Comparison of ENCODE assay signal across 25 cellular contexts in the genomic region with DNA sequence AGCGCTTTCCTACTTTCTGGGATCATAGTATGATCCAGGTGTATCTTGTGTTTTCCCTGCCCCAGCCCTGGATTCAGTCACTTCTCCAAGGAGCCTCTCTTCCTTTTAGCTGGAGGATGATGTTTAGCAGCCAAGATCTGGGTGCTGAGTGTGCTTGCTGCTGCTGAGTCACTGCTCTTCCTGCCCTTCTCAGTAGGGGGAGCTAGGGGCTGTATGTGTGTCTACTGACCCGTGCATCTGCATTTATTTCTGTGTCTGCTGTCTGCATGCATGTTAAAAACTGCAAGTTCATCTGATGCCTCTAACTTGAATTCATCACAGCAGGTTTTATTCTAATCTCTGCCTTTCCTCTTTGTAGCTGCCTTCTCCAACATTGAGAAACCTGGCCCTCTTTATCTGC. TPM values are rescaled to one million over a fixed set of nuclear protein-coding genes. Genes with fewer than 3 reads are reported as not detected.
DNase-seq lines count a peak whose midpoint lies in the region; ATAC-seq, FAIRE-seq and TF ChIP-seq lines count a peak whose summit lies in the region.
"Had no signal": no experiment of that assay in that cellular context is flagged by ENCODE, and none has a peak within 500 bp of the region (broad histone marks: within the 10 kb centered on the region; RNA-seq: fewer than 3 reads in every experiment).

No MANE protein-coding gene starts in this region.

- peaks cover 6 to 8% of the 10 kb centered on the region in 2 experiments; a peak in 2 of 4 replicates for H3K9me3 ChIP-seq in HCT116 (ENCODE audit: control insufficient read depth in 1 of 2, insufficient read depth in 1 of 2, low read depth in 1 of 2, low read length in 2 of 2)
- peaks cover 9% of the 10 kb centered on the region for H3K9me3 ChIP-seq in WERI-Rb-1 (ENCODE audit: severe bottlenecking)
- no peaks in the 10 kb centered on the region for H3K9me3 ChIP-seq in keratinocyte (ENCODE audit: control insufficient read depth, low read depth, low read length)
- H3K9me3 ChIP-seq: Peyer's patch had no signal

- DNase-seq in NCI-H82 (lab: John Stamatoyannopoulos, UW) (peak; percentile 3), NCI-H82 treated with DMSO at 0.1 percent for 48 hours (lab: John Stamatoyannopoulos, UW; ENCODE audit: unreplicated experiment) (no peak), HCT116 (ENCODE audit: low read depth, low spot score) (no peak), WERI-Rb-1 (no peak), keratinocyte (ENCODE audit: low read depth, low spot score) (no peak), Kasumi-1 (lab: John Stamatoyannopoulos, UW) (no peak), HEK293T (ENCODE audit: extremely low spot score) (no peak), nephron progenitor cell (no peak)
- DNase-seq: 8988T; activated CD4-positive, alpha-beta T cell treated with anti-CD3 and anti-CD28 coated beads for 1 hour; activated naive CD4-positive, alpha-beta T cell treated with anti-CD3 and anti-CD28 coated beads, Interleukin-2, amount 50 U/mL, for 16 hours; activated T-cell treated with anti-CD3 and anti-CD28 coated beads, Interleukin-2, amount 50 U/mL, for 4 hours; CD8-positive, alpha-beta T cell; cortex of kidney; glutamatergic neuron; NCI-H1417 treated with DMSO at 0.1 percent for 48 hours; NCI-H446 treated with DMSO at 0.1 percent for 48 hours; Peyer's patch; stimulated activated CD8-positive, alpha-beta memory T cell treated with anti-CD3 and anti-CD28 coated beads, Interleukin-4, amount 100 ng/mL, for 48 hours; T-helper 1 cell had no signal

- POLR2A ChIA-PET in HCT116 (lab: Charles Lee): no interaction called here
- POLR2A ChIA-PET in HEK293T (lab: Yijun Ruan, JAX): no interaction called here

- H3K27ac ChIP-seq in HCT116 (ENCODE audit: low read depth, low read length) (no peak overlapping the region), WERI-Rb-1 (no peak overlapping the region), keratinocyte (ENCODE audit: control insufficient read depth, insufficient read depth, low read length) (no peak overlapping the region)
- H3K27ac ChIP-seq: Peyer's patch, SJSA1 had no signal

- no peaks in the 10 kb centered on the region for H3K9me1 ChIP-seq in keratinocyte (ENCODE audit: control insufficient read depth, extremely low read depth, insufficient read depth, low read length)

- H3K27me3 ChIP-seq in HCT116 (ENCODE audit: insufficient read depth, low read length) (no peaks in the 10 kb centered on the region), WERI-Rb-1 (ENCODE audit: insufficient read depth, low read depth, severe bottlenecking) (no peaks in the 10 kb centered on the region), keratinocyte (ENCODE audit: control insufficient read depth, extremely low read depth, insufficient read depth, low read length) (no peaks in the 10 kb centered on the region)
- H3K27me3 ChIP-seq: Peyer's patch, SJSA1 had no signal

- TF ChIP-seq RAD21 in HCT116 (IDR thresholded peaks at IDR 0.05; ENCODE audit: low read depth): peak; percentile 46

- dilution Hi-C loops in keratinocyte (cut with MboI; ENCODE audit: extremely low pct_ligation_motif_present, low sequenced_read_pairs): no loop called here

- H3K27me3 Mint-ChIP-seq in nephron progenitor cell (ENCODE audit: low read depth, poor library complexity): peaks cover 3% of the 10 kb centered on the region

- RAD21 ChIA-PET in HCT116 (lab: Charles Lee; ENCODE audit: low non-redundant PET in 1 of 2, low total read pairs in 2 of 2, uncharacterized antibody in 2 of 2, unreplicated experiment in 2 of 2): no interaction called here

- H3K9me2 ChIP-seq in HCT116 (ENCODE audit: insufficient read depth): no peaks in the 10 kb centered on the region

- H3K4me2 ChIP-seq in HCT116 (ENCODE audit: low read length): no peak overlapping the region
- no peak overlapping the region for H3K4me2 ChIP-seq in keratinocyte (ENCODE audit: control insufficient read depth, extremely low read depth, insufficient read depth, low read depth, low read length)

- no peak for TF ChIP-seq POLR2A in HCT116 (IDR thresholded peaks at IDR 0.05; ENCODE audit: borderline replicate concordance, extremely low read depth, insufficient read depth, insufficient read length)

- H3K4me1 ChIP-seq in HCT116 (ENCODE audit: control insufficient read depth in 1 of 2, insufficient read depth in 2 of 2, low read length in 2 of 2): no peaks in the 10 kb centered on the region
- H3K4me1 ChIP-seq in keratinocyte (ENCODE audit: control insufficient read depth, extremely low read depth, insufficient read depth, low read length): peaks cover 5% of the 10 kb centered on the region
- H3K4me1 ChIP-seq: Peyer's patch, SJSA1 had no signal

- H3K27ac Mint-ChIP-seq in nephron progenitor cell: no peak overlapping the region
- H3K27ac Mint-ChIP-seq: CD8-positive, alpha-beta T cell had no signal

- peaks cover 43% of the 10 kb centered on the region for H3K9me3 Mint-ChIP-seq in nephron progenitor cell

- H3K4me3 ChIP-seq in HCT116 (replicated peaks in 1 of 2; ENCODE audit: low read depth in 1 of 2, low read length in 2 of 2) (no peak overlapping the region), WERI-Rb-1 (ENCODE audit: low read depth, low read length) (no peak overlapping the region), keratinocyte (ENCODE audit: control insufficient read depth in 2 of 3, extremely low read depth in 1 of 3, insufficient read depth in 2 of 3, low read depth in 1 of 3, low read length in 3 of 3) (no peak overlapping the region)
- H3K4me3 ChIP-seq: Peyer's patch, SJSA1 had no signal

- H3K4me1 Mint-ChIP-seq in nephron progenitor cell: peaks cover 43% of the 10 kb centered on the region

- no peak overlapping the region for H3K4me3 Mint-ChIP-seq in nephron progenitor cell
- H3K4me3 Mint-ChIP-seq: activated T-cell treated with anti-CD3 and anti-CD28 coated beads, Interleukin-2, amount 50 U/mL, for 4 hours; CD8-positive, alpha-beta T cell had no signal

- intact Hi-C loops in HCT116 (cut with micrococcal nuclease): no loop called here

- FAIRE-seq in keratinocyte (lab: Jason Lieb, UNC): no peak
- FAIRE-seq: endometrium, G401.6, H54, TTC549 had no signal

- H3K36me3 ChIP-seq in HCT116 (ENCODE audit: control insufficient read depth in 1 of 2, insufficient read depth in 2 of 2, low read length in 2 of 2) (no peaks in the 10 kb centered on the region; a peak in 1 of 4 replicates), WERI-Rb-1 (no peaks in the 10 kb centered on the region), keratinocyte (ENCODE audit: control insufficient read depth in 2 of 2, extremely low read depth in 1 of 2, insufficient read depth in 2 of 2, low read length in 2 of 2) (no peaks in the 10 kb centered on the region)
- H3K36me3 ChIP-seq: Peyer's patch, SJSA1 had no signal

- no TSS peak for BruUV-seq in HCT116 (replicated peaks; lab: Mats Ljungman, UMichigan)

- TF ChIP-seq CTCF in HCT116 (IDR thresholded peaks at IDR 0.05 in 2 of 3, conservative IDR thresholded peaks at IDR 0.05 in 1 of 3; ENCODE audit: borderline replicate concordance in 1 of 3, insufficient read depth in 1 of 3, low read depth in 2 of 3, low read length in 2 of 3): peak in 2 of 3 experiments; percentile 54 to 56; a peak in 4 of 6 replicates
- TF ChIP-seq CTCF in WERI-Rb-1 (IDR thresholded peaks at IDR 0.05; ENCODE audit: low read depth, low read length): peak; percentile 18; the same call in 1 of the 2 replicates
- TF ChIP-seq CTCF in keratinocyte (optimal IDR thresholded peaks at IDR 0.05 in 1 of 3, IDR thresholded peaks at IDR 0.05 in 1 of 3, conservative IDR thresholded peaks at IDR 0.05 in 1 of 3; ENCODE audit: extremely low read depth in 1 of 3, insufficient read depth in 2 of 3, low read length in 3 of 3): peak in 2 of 3 experiments; percentile 11 to 30
- no peak for TF ChIP-seq CTCF in nephron progenitor cell (IDR thresholded peaks at IDR 0.05)

- peaks cover 63% of the 10 kb centered on the region for H3K36me3 Mint-ChIP-seq in nephron progenitor cell (ENCODE audit: low read depth)

- H4K20me1 ChIP-seq in HCT116 (ENCODE audit: insufficient read depth) (no peaks in the 10 kb centered on the region), keratinocyte (ENCODE audit: control insufficient read depth, extremely low read depth, insufficient read depth, low read length) (no peaks in the 10 kb centered on the region)

- peak; percentile 74 for ATAC-seq in HCT116
- ATAC-seq: activated T-cell treated with anti-CD3 and anti-CD28 coated beads, Interleukin-2, amount 50 U/mL, for 4 hours; CD8-positive, alpha-beta T cell had no signal

- H3K79me2 ChIP-seq in HCT116 (ENCODE audit: insufficient read depth, low read length) (no peaks in the 10 kb centered on the region), keratinocyte (ENCODE audit: control insufficient read depth, insufficient read depth, low read length) (no peaks in the 10 kb centered on the region)

- no peak overlapping the region for H2AFZ ChIP-seq in HCT116 (ENCODE audit: low read depth, low read length, poor library complexity, severe bottlenecking)
- no peak overlapping the region for H2AFZ ChIP-seq in keratinocyte (ENCODE audit: control insufficient read depth, low read length)

- CTCF ChIA-PET in HCT116 (lab: Charles Lee) (interaction anchor here (0.7 to 1.1 kb wide), 3 partner anchors 9 to 160 kb away, joined by 3 to 4 read pairs (median 4); a partner anchor contains a TSS), HEK293T (lab: Yijun Ruan, JAX) (no interaction called here)

- H3K9ac ChIP-seq in HCT116 (ENCODE audit: low read length): no peak overlapping the region
- no peak overlapping the region for H3K9ac ChIP-seq in keratinocyte (ENCODE audit: control insufficient read depth, extremely low read depth, insufficient read depth, low read length)

TF ChIP-seq in HCT116, 20 proteins besides CTCF, POLR2A, EP300 and RAD21 (continues in another document):
- TF ChIP-seq TCF7L2 (IDR thresholded peaks at IDR 0.05; ENCODE audit: borderline replicate concordance, extremely low read depth, insufficient read depth, insufficient read length) (no peak), POLR2AphosphoS5 (IDR thresholded peaks at IDR 0.05; ENCODE audit: low read depth, low read length) (no peak)

TF ChIP-seq in HEK293T, 16 proteins besides CTCF, POLR2A, EP300 and RAD21 (continues in another document):
- TF ChIP-seq FOXK2 (IDR thresholded peaks at IDR 0.05): no peak
- no peak for TF ChIP-seq BHLHE40 (IDR thresholded peaks at IDR 0.05; ENCODE audit: borderline replicate concordance)
- TF ChIP-seq L3MBTL2 (conservative IDR thresholded peaks at IDR 0.05): no peak
- no peak for TF ChIP-seq FOXM1 (IDR thresholded peaks at IDR 0.05; ENCODE audit: borderline replicate concordance)
- no peak for TF ChIP-seq ELF4 (IDR thresholded peaks at IDR 0.05)
- TF ChIP-seq NFRKB (IDR thresholded peaks at IDR 0.05): no peak

RNA-seq across cellular contexts. Expression of a gene that starts 31.6 kb away (rescaled TPM):
- 11.5 TPM for total RNA-seq in HCT116 (2021; ENCODE audit: unreplicated experiment)
- polyA plus RNA-seq in HCT116 (2012): 10.8 and 11.1 TPM in 2 replicates
- polyA plus RNA-seq in keratinocyte: 15.2 to 17.2 TPM (median 15.2 TPM) in 3 replicates
- 2.5 TPM for polyA plus RNA-seq in keratinocyte (2011; ENCODE audit: low read depth)
- polyA plus RNA-seq in keratinocyte (2011; cell fraction: cytosol; rRNA removed): 11.2 and 21.2 TPM in 2 replicates
- 10.8 and 15.2 TPM in 2 replicates for polyA plus RNA-seq in keratinocyte (2011; cell fraction: nucleus; rRNA removed)
- polyA plus RNA-seq in keratinocyte (2012; ENCODE audit: low replicate concordance): 10.9 and 18.4 TPM in 2 replicates
- 5.7 to 12.9 TPM (median 9.3 TPM) in 3 replicates for polyA minus RNA-seq in keratinocyte
- polyA minus RNA-seq in keratinocyte (2011; cell fraction: cytosol; rRNA and poly(A)+ RNA removed): 6.3 TPM
- polyA minus RNA-seq in keratinocyte (2011; cell fraction: nucleus; rRNA and poly(A)+ RNA removed): 9.1 and 12.2 TPM in 2 replicates
